ENCODE assay signal across 2 cellular contexts in the genomic region with DNA sequence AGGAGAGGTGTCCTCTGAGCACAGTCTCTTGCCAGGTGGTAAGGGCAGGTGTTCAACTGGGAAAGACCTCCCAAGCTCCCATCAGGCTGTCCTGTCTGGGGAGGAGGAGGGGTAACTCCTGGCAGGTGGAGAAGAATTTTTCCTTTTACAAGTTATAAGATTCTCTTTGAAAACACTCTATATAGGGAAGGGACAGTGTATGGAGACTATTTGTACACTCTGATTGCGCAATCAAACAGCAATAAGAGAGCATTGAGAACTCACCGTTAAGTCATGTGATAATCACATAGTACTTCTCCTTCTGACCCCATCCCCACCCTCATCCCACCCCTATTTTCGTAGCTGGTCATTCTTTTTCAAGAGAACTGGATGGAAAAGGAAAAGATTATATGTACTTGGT.
TF ChIP-seq lines count a peak whose summit lies in the region.

No MANE protein-coding gene starts in this region.

TF ChIP-seq in GM23338, 12 proteins besides CTCF, POLR2A, EP300 and RAD21 (continues in another document):
- TF ChIP-seq, protein P1, sequence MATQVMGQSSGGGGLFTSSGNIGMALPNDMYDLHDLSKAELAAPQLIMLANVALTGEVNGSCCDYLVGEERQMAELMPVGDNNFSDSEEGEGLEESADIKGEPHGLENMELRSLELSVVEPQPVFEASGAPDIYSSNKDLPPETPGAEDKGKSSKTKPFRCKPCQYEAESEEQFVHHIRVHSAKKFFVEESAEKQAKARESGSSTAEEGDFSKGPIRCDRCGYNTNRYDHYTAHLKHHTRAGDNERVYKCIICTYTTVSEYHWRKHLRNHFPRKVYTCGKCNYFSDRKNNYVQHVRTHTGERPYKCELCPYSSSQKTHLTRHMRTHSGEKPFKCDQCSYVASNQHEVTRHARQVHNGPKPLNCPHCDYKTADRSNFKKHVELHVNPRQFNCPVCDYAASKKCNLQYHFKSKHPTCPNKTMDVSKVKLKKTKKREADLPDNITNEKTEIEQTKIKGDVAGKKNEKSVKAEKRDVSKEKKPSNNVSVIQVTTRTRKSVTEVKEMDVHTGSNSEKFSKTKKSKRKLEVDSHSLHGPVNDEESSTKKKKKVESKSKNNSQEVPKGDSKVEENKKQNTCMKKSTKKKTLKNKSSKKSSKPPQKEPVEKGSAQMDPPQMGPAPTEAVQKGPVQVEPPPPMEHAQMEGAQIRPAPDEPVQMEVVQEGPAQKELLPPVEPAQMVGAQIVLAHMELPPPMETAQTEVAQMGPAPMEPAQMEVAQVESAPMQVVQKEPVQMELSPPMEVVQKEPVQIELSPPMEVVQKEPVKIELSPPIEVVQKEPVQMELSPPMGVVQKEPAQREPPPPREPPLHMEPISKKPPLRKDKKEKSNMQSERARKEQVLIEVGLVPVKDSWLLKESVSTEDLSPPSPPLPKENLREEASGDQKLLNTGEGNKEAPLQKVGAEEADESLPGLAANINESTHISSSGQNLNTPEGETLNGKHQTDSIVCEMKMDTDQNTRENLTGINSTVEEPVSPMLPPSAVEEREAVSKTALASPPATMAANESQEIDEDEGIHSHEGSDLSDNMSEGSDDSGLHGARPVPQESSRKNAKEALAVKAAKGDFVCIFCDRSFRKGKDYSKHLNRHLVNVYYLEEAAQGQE (IDR thresholded peaks at IDR 0.05; ENCODE audit: unreplicated experiment) = no peak
- TF ChIP-seq NANOG (IDR thresholded peaks at IDR 0.05; ENCODE audit: borderline replicate concordance) (no peak), EZH2 (IDR thresholded peaks at IDR 0.05; ENCODE audit: low read depth, unreplicated experiment) (no peak), POLR2AphosphoS5 (IDR thresholded peaks at IDR 0.05; ENCODE audit: low read depth) (no peak), STAT1 (IDR thresholded peaks at IDR 0.05; ENCODE audit: unreplicated experiment) (no peak), EZH2phosphoT487 (IDR thresholded peaks at IDR 0.05; ENCODE audit: unreplicated experiment) (no peak), ZNF331 (CRISPR knock-in tag; IDR thresholded peaks at IDR 0.05; ENCODE audit: low read depth) (no peak), ZNF114 (CRISPR knock-in tag; IDR thresholded peaks at IDR 0.05) (no peak), ETS1 (IDR thresholded peaks at IDR 0.05) (no peak)
- TF ChIP-seq, protein P2, sequence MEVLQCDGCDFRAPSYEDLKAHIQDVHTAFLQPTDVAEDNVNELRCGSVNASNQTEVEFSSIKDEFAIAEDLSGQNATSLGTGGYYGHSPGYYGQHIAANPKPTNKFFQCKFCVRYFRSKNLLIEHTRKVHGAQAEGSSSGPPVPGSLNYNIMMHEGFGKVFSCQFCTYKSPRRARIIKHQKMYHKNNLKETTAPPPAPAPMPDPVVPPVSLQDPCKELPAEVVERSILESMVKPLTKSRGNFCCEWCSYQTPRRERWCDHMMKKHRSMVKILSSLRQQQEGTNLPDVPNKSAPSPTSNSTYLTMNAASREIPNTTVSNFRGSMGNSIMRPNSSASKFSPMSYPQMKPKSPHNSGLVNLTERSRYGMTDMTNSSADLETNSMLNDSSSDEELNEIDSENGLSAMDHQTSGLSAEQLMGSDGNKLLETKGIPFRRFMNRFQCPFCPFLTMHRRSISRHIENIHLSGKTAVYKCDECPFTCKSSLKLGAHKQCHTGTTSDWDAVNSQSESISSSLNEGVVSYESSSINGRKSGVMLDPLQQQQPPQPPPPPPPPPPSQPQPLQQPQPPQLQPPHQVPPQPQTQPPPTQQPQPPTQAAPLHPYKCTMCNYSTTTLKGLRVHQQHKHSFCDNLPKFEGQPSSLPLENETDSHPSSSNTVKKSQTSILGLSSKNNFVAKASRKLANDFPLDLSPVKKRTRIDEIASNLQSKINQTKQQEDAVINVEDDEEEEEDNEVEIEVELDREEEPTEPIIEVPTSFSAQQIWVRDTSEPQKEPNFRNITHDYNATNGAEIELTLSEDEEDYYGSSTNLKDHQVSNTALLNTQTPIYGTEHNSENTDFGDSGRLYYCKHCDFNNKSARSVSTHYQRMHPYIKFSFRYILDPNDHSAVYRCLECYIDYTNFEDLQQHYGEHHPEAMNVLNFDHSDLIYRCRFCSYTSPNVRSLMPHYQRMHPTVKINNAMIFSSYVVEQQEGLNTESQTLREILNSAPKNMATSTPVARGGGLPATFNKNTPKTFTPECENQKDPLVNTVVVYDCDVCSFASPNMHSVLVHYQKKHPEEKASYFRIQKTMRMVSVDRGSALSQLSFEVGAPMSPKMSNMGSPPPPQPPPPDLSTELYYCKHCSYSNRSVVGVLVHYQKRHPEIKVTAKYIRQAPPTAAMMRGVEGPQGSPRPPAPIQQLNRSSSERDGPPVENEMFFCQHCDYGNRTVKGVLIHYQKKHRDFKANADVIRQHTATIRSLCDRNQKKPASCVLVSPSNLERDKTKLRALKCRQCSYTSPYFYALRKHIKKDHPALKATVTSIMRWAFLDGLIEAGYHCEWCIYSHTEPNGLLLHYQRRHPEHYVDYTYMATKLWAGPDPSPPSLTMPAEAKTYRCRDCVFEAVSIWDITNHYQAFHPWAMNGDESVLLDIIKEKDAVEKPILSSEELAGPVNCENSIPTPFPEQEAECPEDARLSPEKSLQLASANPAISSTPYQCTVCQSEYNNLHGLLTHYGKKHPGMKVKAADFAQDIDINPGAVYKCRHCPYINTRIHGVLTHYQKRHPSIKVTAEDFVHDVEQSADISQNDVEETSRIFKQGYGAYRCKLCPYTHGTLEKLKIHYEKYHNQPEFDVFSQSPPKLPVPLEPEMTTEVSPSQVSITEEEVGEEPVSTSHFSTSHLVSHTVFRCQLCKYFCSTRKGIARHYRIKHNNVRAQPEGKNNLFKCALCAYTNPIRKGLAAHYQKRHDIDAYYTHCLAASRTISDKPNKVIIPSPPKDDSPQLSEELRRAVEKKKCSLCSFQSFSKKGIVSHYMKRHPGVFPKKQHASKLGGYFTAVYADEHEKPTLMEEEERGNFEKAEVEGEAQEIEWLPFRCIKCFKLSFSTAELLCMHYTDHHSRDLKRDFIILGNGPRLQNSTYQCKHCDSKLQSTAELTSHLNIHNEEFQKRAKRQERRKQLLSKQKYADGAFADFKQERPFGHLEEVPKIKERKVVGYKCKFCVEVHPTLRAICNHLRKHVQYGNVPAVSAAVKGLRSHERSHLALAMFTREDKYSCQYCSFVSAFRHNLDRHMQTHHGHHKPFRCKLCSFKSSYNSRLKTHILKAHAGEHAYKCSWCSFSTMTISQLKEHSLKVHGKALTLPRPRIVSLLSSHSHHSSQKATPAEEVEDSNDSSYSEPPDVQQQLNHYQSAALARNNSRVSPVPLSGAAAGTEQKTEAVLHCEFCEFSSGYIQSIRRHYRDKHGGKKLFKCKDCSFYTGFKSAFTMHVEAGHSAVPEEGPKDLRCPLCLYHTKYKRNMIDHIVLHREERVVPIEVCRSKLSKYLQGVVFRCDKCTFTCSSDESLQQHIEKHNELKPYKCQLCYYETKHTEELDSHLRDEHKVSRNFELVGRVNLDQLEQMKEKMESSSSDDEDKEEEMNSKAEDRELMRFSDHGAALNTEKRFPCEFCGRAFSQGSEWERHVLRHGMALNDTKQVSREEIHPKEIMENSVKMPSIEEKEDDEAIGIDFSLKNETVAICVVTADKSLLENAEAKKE (CRISPR knock-in tag; IDR thresholded peaks at IDR 0.05) = no peak

TF ChIP-seq in K562, 482 proteins besides CTCF, POLR2A, EP300 and RAD21 (continued from another document):
- no peak for TF ChIP-seq BMI1 (IDR thresholded peaks at IDR 0.05; ENCODE audit: low read length)
- TF ChIP-seq TRIM25 (IDR thresholded peaks at IDR 0.05; ENCODE audit: borderline replicate concordance) = no peak
- peak; percentile 46 for TF ChIP-seq CEBPG (CRISPR knock-in tag; IDR thresholded peaks at IDR 0.05)
- peak; percentile 84 to 98 for TF ChIP-seq CEBPG (tag; conservative IDR thresholded peaks at IDR 0.05 in 1 of 2, IDR thresholded peaks at IDR 0.05 in 1 of 2)
- TF ChIP-seq MAFF (IDR thresholded peaks at IDR 0.05; ENCODE audit: low read length) = no peak
- peak; percentile 94 for TF ChIP-seq CEBPB (tag; IDR thresholded peaks at IDR 0.05)
